18 cellular contexts compared by ENCODE assay signal in genomic region chr11:92703431-92703830, GRCh38.
A peak's percentile ranks its signal among the peaks of the same experiment; 100 is the strongest.
DNase-seq lines count a peak whose midpoint lies in the region; ATAC-seq and TF ChIP-seq lines count a peak whose summit lies in the region.
"Had no signal": no experiment of that assay in that cellular context is flagged by ENCODE, and none has a peak within 500 bp of the region (broad histone marks: within the 10 kb centered on the region; RNA-seq: fewer than 3 reads in every experiment).

No MANE protein-coding gene starts in this region.

- H3K4me2 ChIP-seq in SK-N-SH (peak overlapping the region; percentile 35; the same call in 1 of the 2 replicates), smooth muscle cell (peak overlapping the region; percentile 44)
- H3K4me2 ChIP-seq: A549 had no signal

- TF ChIP-seq CTCF in left ventricle myocardium inferior (IDR thresholded peaks at IDR 0.05; ENCODE audit: borderline replicate concordance), result no peak
- TF ChIP-seq CTCF in SK-N-SH (IDR thresholded peaks at IDR 0.05), result no peak
- TF ChIP-seq CTCF in foreskin fibroblast (IDR thresholded peaks at IDR 0.05; ENCODE audit: low read depth, low read length), result no peak
- TF ChIP-seq CTCF in smooth muscle cell (IDR thresholded peaks at IDR 0.05; ENCODE audit: borderline replicate concordance, insufficient read depth, poor library complexity, severe bottlenecking), result no peak

- peaks cover 43% of the 10 kb centered on the region for H3F3A ChIP-seq in SK-N-SH (replicated peaks; ENCODE audit: insufficient read depth)
- H3F3A ChIP-seq in smooth muscle cell (ENCODE audit: low read depth), result no peaks in the 10 kb centered on the region

- no peaks in the 10 kb centered on the region for H3K9me2 ChIP-seq in SK-N-SH

- no peak overlapping the region for H3K4me3 ChIP-seq in left ventricle myocardium inferior
- no peak overlapping the region for H3K4me3 ChIP-seq in SK-N-SH (ENCODE audit: low read depth in 2 of 2, low read length in 1 of 2)
- no peak overlapping the region for H3K4me3 ChIP-seq in foreskin fibroblast (ENCODE audit: low read depth in 1 of 2, low read length in 2 of 2)
- H3K4me3 ChIP-seq in smooth muscle cell, result no peak overlapping the region
- H3K4me3 ChIP-seq: A549, adrenal gland, colonic mucosa had no signal

- POLR2A ChIA-PET in SK-N-SH (lab: Yijun Ruan, JAX), result interaction anchor here (1.0 kb wide), 1 partner anchor 15 kb away, joined by 3 read pairs; no protein-coding TSS in a partner anchor

- H3K4me1 ChIP-seq in left ventricle myocardium inferior (peaks cover 28% of the 10 kb centered on the region), SK-N-SH (ENCODE audit: control insufficient read depth in 1 of 2, insufficient read depth in 2 of 2, low read depth in 1 of 2, low read length in 1 of 2) (peaks cover 5 to 36% of the 10 kb centered on the region in 2 experiments), smooth muscle cell (ENCODE audit: low read depth) (peaks cover 8% of the 10 kb centered on the region)
- H3K4me1 ChIP-seq: A549, adrenal gland, colonic mucosa had no signal

- H3K27ac ChIP-seq in left ventricle myocardium inferior (replicated peaks) (no peak overlapping the region), SK-N-SH (ENCODE audit: low read depth in 2 of 2, low read length in 1 of 2) (peak overlapping the region; percentile 29 to 98; a peak in 3 of 4 replicates), smooth muscle cell (ENCODE audit: low read depth) (peak overlapping the region; percentile 67)
- H3K27ac ChIP-seq: A549, adrenal gland, colonic mucosa had no signal

- H4K20me1 ChIP-seq in SK-N-SH (ENCODE audit: insufficient read depth), result no peaks in the 10 kb centered on the region
- no peaks in the 10 kb centered on the region for H4K20me1 ChIP-seq in smooth muscle cell (ENCODE audit: low read depth)

- H3K79me2 ChIP-seq in SK-N-SH (ENCODE audit: insufficient read depth) (no peaks in the 10 kb centered on the region), smooth muscle cell (ENCODE audit: low read depth) (no peaks in the 10 kb centered on the region)

- peak overlapping the region; percentile 32; the same call in 1 of the 2 replicates for H2AFZ ChIP-seq in SK-N-SH (ENCODE audit: low read depth)
- no peak overlapping the region for H2AFZ ChIP-seq in smooth muscle cell (ENCODE audit: low read depth)

- DNase-seq in Right ventricle myocardium inferior (ENCODE audit: missing footprints) (no peak), left ventricle myocardium inferior (no peak), SK-N-SH (no peak), foreskin fibroblast (peak; percentile 16 to 42), smooth muscle cell (lab: John Stamatoyannopoulos, UW; ENCODE audit: unreplicated experiment) (no peak), NCI-H526 treated with DMSO at 0.1 percent for 48 hours (lab: John Stamatoyannopoulos, UW) (no peak), NCI-H2107 treated with DMSO at 0.1 percent for 48 hours (lab: John Stamatoyannopoulos, UW; ENCODE audit: unreplicated experiment) (no peak)
- DNase-seq: activated effector memory CD4-positive, alpha-beta T cell treated with Interleukin-2 at 50 U/mL for 16 hours; CD4-positive, alpha-beta T cell; colonic mucosa; MV-4-11; NCI-H187 treated with DMSO at 0.1 percent for 48 hours; stimulated activated naive CD8-positive, alpha-beta T cell treated with anti-CD3 and anti-CD28 coated beads, Interleukin-15, Interleukin-2, amounts not matched to agents 100 U/mL and 50 U/mL, for 24 hours; T1000 had no signal

- CTCF ChIA-PET in SK-N-SH (lab: Yijun Ruan, JAX), result interaction anchor here (0.9 to 1.1 kb wide), 3 partner anchors 15 to 535 kb away, joined by 3 read pairs; no protein-coding TSS in a partner anchor

- no peak for TF ChIP-seq RAD21 in SK-N-SH (IDR thresholded peaks at IDR 0.05; ENCODE audit: low read length)

- intact Hi-C loops in Right ventricle myocardium inferior (cut with DNase I), result no loop called here
- intact Hi-C loops in left ventricle myocardium inferior (cut with micrococcal nuclease), result no loop called here

- ATAC-seq in Right ventricle myocardium inferior (peak; percentile 25), GM21825 (IDR thresholded peaks at IDR 0.05; ENCODE audit: unreplicated experiment) (no peak)
- ATAC-seq: A549; natural killer cell treated with Interleukin-12 subunit alpha and Interleukin-12 subunit beta and Interleukin-15 and Interleukin-18, amount 100 ng/mL, for 72 hours; stimulated activated naive CD8-positive, alpha-beta T cell treated with anti-CD3 and anti-CD28 coated beads, Interleukin-15, Interleukin-2, amounts not matched to agents 100 U/mL and 50 U/mL, for 24 hours had no signal

- 8% methylated on average over 3 of the region's 3 CpGs for WGBS in SK-N-SH (ENCODE audit: low lambda C conversion rate)
- WGBS in smooth muscle cell (ENCODE audit: low lambda C conversion rate), result 69% methylated on average over 3 of the region's 3 CpGs

- H3K36me3 ChIP-seq in left ventricle myocardium inferior (no peaks in the 10 kb centered on the region), SK-N-SH (replicated peaks in 1 of 2; ENCODE audit: control insufficient read depth in 1 of 2, insufficient read depth in 2 of 2, low read length in 1 of 2) (no peaks in the 10 kb centered on the region), smooth muscle cell (ENCODE audit: low read depth) (no peaks in the 10 kb centered on the region)
- H3K36me3 ChIP-seq: adrenal gland, colonic mucosa had no signal

- no peak; a peak in 1 of 4 replicates for TF ChIP-seq EP300 in SK-N-SH (IDR thresholded peaks at IDR 0.05; ENCODE audit: borderline replicate concordance in 1 of 2, low read depth in 1 of 2, low read length in 1 of 2)

- H3K9me3 ChIP-seq in left ventricle myocardium inferior (replicated peaks), result no peaks in the 10 kb centered on the region
- no peaks in the 10 kb centered on the region for H3K9me3 ChIP-seq in SK-N-SH
- no peaks in the 10 kb centered on the region for H3K9me3 ChIP-seq in smooth muscle cell (replicated peaks; ENCODE audit: low read depth)
- H3K9me3 ChIP-seq: A549, adrenal gland, colonic mucosa had no signal

- H3K9ac ChIP-seq in SK-N-SH (peak overlapping the region; percentile 77), smooth muscle cell (ENCODE audit: low read depth) (no peak overlapping the region)

- H3K27me3 ChIP-seq in left ventricle myocardium inferior (ENCODE audit: low read depth) (no peaks in the 10 kb centered on the region), SK-N-SH (ENCODE audit: insufficient read depth) (no peaks in the 10 kb centered on the region), smooth muscle cell (ENCODE audit: low read depth) (no peaks in the 10 kb centered on the region)
- H3K27me3 ChIP-seq: adrenal gland, colonic mucosa had no signal

TF ChIP-seq in SK-N-SH, 30 proteins besides CTCF, POLR2A, EP300 and RAD21:
- TF ChIP-seq JUND (IDR thresholded peaks at IDR 0.05) (0 out of 2 replicates have a peak, but pooled peaks have one; percentile 10), FOSL2 (IDR thresholded peaks at IDR 0.05; ENCODE audit: borderline replicate concordance, low read depth) (peak; percentile 28; the same call in 1 of the 2 replicates), MEF2A (IDR thresholded peaks at IDR 0.05; ENCODE audit: borderline replicate concordance, low read depth) (peak; percentile 20; the same call in 1 of the 2 replicates), NRF1 (IDR thresholded peaks at IDR 0.05; ENCODE audit: low read depth, low read length) (no peak), MAX (IDR thresholded peaks at IDR 0.05; ENCODE audit: low read depth) (0 out of 2 replicates have a peak, but pooled peaks have one; percentile 11), NFIC (IDR thresholded peaks at IDR 0.05; ENCODE audit: borderline replicate concordance) (peak; percentile 85), ZBTB33 (IDR thresholded peaks at IDR 0.05; ENCODE audit: borderline replicate concordance, low read depth) (no peak), POLR2AphosphoS5 (IDR thresholded peaks at IDR 0.05; ENCODE audit: low read depth, low read length) (no peak), RFX5 (IDR thresholded peaks at IDR 0.05; ENCODE audit: low read length) (no peak), ELF1 (IDR thresholded peaks at IDR 0.05) (no peak), SIN3A (IDR thresholded peaks at IDR 0.05; ENCODE audit: borderline replicate concordance, low read depth, low read length) (no peak)

Comparison
In these comparisons a context has a peak if more than half of its experiments do, and no peak if none do; other contexts are left out.
1. DNase-seq: peak in foreskin fibroblast (2 of 2); none in Right ventricle myocardium inferior (single experiment), left ventricle myocardium inferior (single experiment), SK-N-SH (single experiment), smooth muscle cell (single experiment), NCI-H526 treated with DMSO at 0.1 percent for 48 hours (single experiment) and NCI-H2107 treated with DMSO at 0.1 percent for 48 hours (single experiment).